ENCODE assay signal across 20 cellular contexts in the genomic region with DNA sequence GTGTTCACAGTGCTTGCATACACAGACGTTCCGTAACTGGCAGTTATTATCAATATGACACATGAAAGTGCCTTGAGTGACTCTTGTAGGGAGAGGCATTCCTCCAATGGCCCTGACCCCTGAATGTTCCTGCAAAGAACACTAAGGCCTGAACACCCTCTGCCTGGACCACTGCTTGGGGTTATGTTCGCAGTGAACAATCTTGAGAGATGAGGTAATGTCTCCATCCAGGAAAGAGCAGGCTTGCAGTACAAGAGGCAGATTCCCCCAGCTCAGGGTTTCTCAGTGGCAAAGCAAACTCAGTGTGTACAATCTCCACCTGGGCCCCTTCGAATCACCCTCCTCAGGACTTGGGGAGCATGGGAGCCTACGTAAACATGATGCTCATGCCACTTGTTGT.
DNase-seq lines count a peak whose midpoint lies in the region; ATAC-seq, FAIRE-seq and TF ChIP-seq lines count a peak whose summit lies in the region.
"Had no signal": no experiment of that assay in that cellular context is flagged by ENCODE, and none has a peak within 500 bp of the region (broad histone marks: within the 10 kb centered on the region; RNA-seq: fewer than 3 reads in every experiment).

No MANE protein-coding gene starts in this region.

- peak in 1 of 2 donors; percentile 66 for DNase-seq in ascending aorta (ENCODE audit: low spot score in 2 of 2)
- no peak for DNase-seq in heart right ventricle
- peak; percentile 30 for DNase-seq in myocyte (ENCODE audit: low read depth)
- peak; percentile 8 for DNase-seq in urothelium cell line (ENCODE audit: low spot score)
- no peak for DNase-seq in ureter (ENCODE audit: low spot score)
- no peak for DNase-seq in NCI-H69 (lab: John Stamatoyannopoulos, UW)
- no peak for DNase-seq in occipital lobe (lab: John Stamatoyannopoulos, UW)
- DNase-seq: activated CD8-positive, alpha-beta T cell treated with anti-CD3 and anti-CD28 coated beads, Interleukin-2, amount 10 ng/mL, durations not matched to agents 7 days and 5 days; activated effector memory CD4-positive, alpha-beta T cell treated with Interleukin-2 at 50 U/mL for 16 hours; CD8-positive, alpha-beta memory T cell; GF-D8; hypothalamus; KG1; NCI-H1694 treated with DMSO at 0.1 percent for 48 hours; NCI-H526 treated with DMSO at 0.1 percent for 48 hours; stimulated activated CD4-positive, alpha-beta T cell treated with anti-CD3 and anti-CD28 coated beads, Interleukin-2, amount 100 ng/mL, for 48 hours; T-helper 9 cell had no signal

- no peak for FAIRE-seq in urothelium cell line (lab: Jason Lieb, UNC)
- FAIRE-seq: endothelial cell of umbilical vein, GM19239 had no signal

- H3K27ac ChIP-seq in ascending aorta (peak overlapping the region; percentile 51 to 63), heart right ventricle (peak overlapping the region in 4 of 10 donors; percentile 18 to 36 (median 32))

- H3K27me3 ChIP-seq in ascending aorta (no peaks in the 10 kb centered on the region), heart right ventricle (no peaks in the 10 kb centered on the region)

- 47 to 57% methylated on average over 5 of the region's 5 CpGs for WGBS in heart right ventricle, 2 donors

- intact Hi-C loops in ascending aorta (cut with DNase I) (no loop called here), heart right ventricle (cut with DNase I) (no loop called here)

- H3K4me1 ChIP-seq in ascending aorta (peaks cover 0 to 12% of the 10 kb centered on the region in 2 donors), heart right ventricle (peaks cover 2 to 55% (median 23%) of the 10 kb centered on the region in 9 donors)

- ATAC-seq in heart right ventricle, result peak; percentile 51 to 96 (median 78)
- ATAC-seq: activated CD8-positive, alpha-beta T cell treated with anti-CD3 and anti-CD28 coated beads, Interleukin-2, amount 10 ng/mL, durations not matched to agents 7 days and 5 days; stimulated activated effector memory CD8-positive, alpha-beta T cell treated with anti-CD3 and anti-CD28 coated beads, Interleukin-12 subunit alpha, Interleukin-12 subunit beta, amount 100 ng/mL, for 72 hours had no signal

- TF ChIP-seq CTCF in ascending aorta (IDR thresholded peaks at IDR 0.05) (no peak), heart right ventricle (IDR thresholded peaks at IDR 0.05) (no peak)

- no peaks in the 10 kb centered on the region for H3K36me3 ChIP-seq in ascending aorta
- no peaks in the 10 kb centered on the region for H3K36me3 ChIP-seq in heart right ventricle

- H3K4me3 ChIP-seq in ascending aorta, result no peak overlapping the region
- no peak overlapping the region for H3K4me3 ChIP-seq in heart right ventricle

- no peaks in the 10 kb centered on the region for H3K9me3 ChIP-seq in ascending aorta
- H3K9me3 ChIP-seq in heart right ventricle, result no peaks in the 10 kb centered on the region

Comparison
In these comparisons a context has a peak if more than half of its experiments do, and no peak if none do; other contexts are left out.
1. DNase-seq: peak in myocyte (single experiment) and urothelium cell line (single experiment); none in heart right ventricle (0 of 2), ureter (single experiment), NCI-H69 (single experiment) and occipital lobe (single experiment).